Comparison of ENCODE assay signal across 8 cellular contexts in the genomic region with DNA sequence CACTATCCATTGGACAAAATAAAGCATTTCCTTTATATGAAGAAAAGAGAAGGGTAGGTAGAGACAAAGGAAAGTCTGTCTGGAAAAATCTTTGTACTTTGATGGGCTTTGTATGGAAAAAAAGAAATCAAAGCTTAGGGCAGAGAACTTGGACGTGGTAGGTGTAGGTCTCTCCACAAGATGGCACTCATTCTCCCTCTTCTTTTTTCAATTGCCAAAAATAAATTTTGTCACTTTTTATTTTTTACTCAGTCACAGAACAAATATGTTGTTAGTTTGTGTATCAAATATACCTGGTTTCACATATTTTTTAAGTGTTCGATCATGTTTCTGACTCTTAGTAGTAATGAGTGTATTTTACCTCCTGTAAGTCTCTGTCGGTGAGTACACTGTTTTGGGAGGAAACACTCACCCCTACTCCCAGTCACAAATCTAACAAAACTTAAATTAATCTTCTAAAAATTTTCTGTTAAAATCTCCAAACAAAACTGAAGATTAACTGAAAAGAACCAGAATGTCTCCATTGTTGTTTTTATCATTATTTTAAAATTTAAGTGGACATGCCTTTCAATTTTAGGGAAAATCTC.
DNase-seq lines count a peak whose midpoint lies in the region; ATAC-seq, FAIRE-seq and TF ChIP-seq lines count a peak whose summit lies in the region.

No MANE protein-coding gene starts in this region.

- ATAC-seq in stimulated activated naive CD8-positive, alpha-beta T cell treated with anti-CD3 and anti-CD28 coated beads, Interleukin-15, amount 100 ng/mL, for 72 hours, result no peak

- no peaks in the 10 kb centered on the region for H3K9me3 Mint-ChIP-seq in stimulated activated naive CD8-positive, alpha-beta T cell treated with anti-CD3 and anti-CD28 coated beads, Interleukin-15, amount 100 ng/mL, for 72 hours

- no peak overlapping the region for H3K27ac Mint-ChIP-seq in stimulated activated naive CD8-positive, alpha-beta T cell treated with anti-CD3 and anti-CD28 coated beads, Interleukin-15, amount 100 ng/mL, for 72 hours

- no peaks in the 10 kb centered on the region for H3K4me1 Mint-ChIP-seq in stimulated activated naive CD8-positive, alpha-beta T cell treated with anti-CD3 and anti-CD28 coated beads, Interleukin-15, amount 100 ng/mL, for 72 hours

- H3K9me2 ChIP-seq in OCI-LY1 (ENCODE audit: low read depth, low read length), result no peaks in the 10 kb centered on the region

- H3K27me3 Mint-ChIP-seq in stimulated activated naive CD8-positive, alpha-beta T cell treated with anti-CD3 and anti-CD28 coated beads, Interleukin-15, amount 100 ng/mL, for 72 hours, result no peaks in the 10 kb centered on the region

- H3K4me3 Mint-ChIP-seq in stimulated activated naive CD8-positive, alpha-beta T cell treated with anti-CD3 and anti-CD28 coated beads, Interleukin-15, amount 100 ng/mL, for 72 hours, result no peak overlapping the region

- H2AFZ ChIP-seq in OCI-LY1 (ENCODE audit: low read length), result no peak overlapping the region

- H3K9me3 ChIP-seq in OCI-LY1 (ENCODE audit: low read length), result no peaks in the 10 kb centered on the region

- no peaks in the 10 kb centered on the region for H3F3A ChIP-seq in OCI-LY1 (ENCODE audit: insufficient read depth, low read length)

- no peaks in the 10 kb centered on the region for H3K79me2 ChIP-seq in OCI-LY1 (ENCODE audit: insufficient read depth, low read length)

- H3K27ac ChIP-seq in 22Rv1, result no peak overlapping the region
- no peak overlapping the region for H3K27ac ChIP-seq in OCI-LY1 (ENCODE audit: low read depth, low read length, poor library complexity, severe bottlenecking)

- H3K4me1 ChIP-seq in OCI-LY1 (ENCODE audit: insufficient read depth, low read length, severe bottlenecking), result no peaks in the 10 kb centered on the region

- H3K36me3 ChIP-seq in OCI-LY1 (ENCODE audit: insufficient read depth, low read length), result no peaks in the 10 kb centered on the region

- no peak overlapping the region for H3K4me2 ChIP-seq in OCI-LY1 (ENCODE audit: low read length)

- H3K4me3 ChIP-seq in OCI-LY1 (ENCODE audit: low read depth, low read length, poor library complexity, severe bottlenecking), result no peak overlapping the region
- no peak overlapping the region for H3K4me3 ChIP-seq in fibroblast of the aortic adventitia (ENCODE audit: low read depth, low read length)

- peak; percentile 25 for DNase-seq in fibroblast of the aortic adventitia (ENCODE audit: low read depth)
- DNase-seq in middle frontal gyrus (ENCODE audit: extremely low spot score, low spot score), result no peak
- no peak for DNase-seq in NCI-H446 treated with DMSO at 0.1 percent for 48 hours (lab: John Stamatoyannopoulos, UW)
- DNase-seq in putamen (ENCODE audit: low spot score), result no peak
- DNase-seq in stimulated activated naive CD8-positive, alpha-beta T cell treated with anti-CD3 and anti-CD28 coated beads, Interleukin-15, amount 100 ng/mL, for 72 hours, result no peak

- peak; percentile 79 for FAIRE-seq in G401.6 (lab: Jason Lieb, UNC)

- H4K20me1 ChIP-seq in OCI-LY1 (ENCODE audit: insufficient read depth, low read length), result no peaks in the 10 kb centered on the region

- TF ChIP-seq CTCF in 22Rv1 (IDR thresholded peaks at IDR 0.05) (peak; percentile 75), OCI-LY1 (IDR thresholded peaks at IDR 0.05; ENCODE audit: low read length) (peak; percentile 68), fibroblast of the aortic adventitia (IDR thresholded peaks at IDR 0.05; ENCODE audit: insufficient read depth, low read length) (peak; percentile 55)

- H3K27me3 ChIP-seq in OCI-LY1 (ENCODE audit: insufficient read depth, low read length), result no peaks in the 10 kb centered on the region

- no peak overlapping the region for H3K9ac ChIP-seq in OCI-LY1 (ENCODE audit: low read length)
